In genomic region chr17:40111221-40112128, GRCh38 we compare ENCODE assay signal across 8 cellular contexts. TPM values are rescaled to one million over a fixed set of nuclear protein-coding genes. Genes with fewer than 3 reads are reported as not detected.
DNase-seq lines count a peak whose midpoint lies in the region; ATAC-seq, FAIRE-seq and TF ChIP-seq lines count a peak whose summit lies in the region.

No MANE protein-coding gene starts in this region.

- WGBS in heart left ventricle, 4 donors = 0 to 1% (median 1%) methylated on average over 12 of the region's 12 CpGs

- no peak overlapping the region for H3K27ac ChIP-seq in SU-DHL-6 (ENCODE audit: low read depth, low read length)
- peak overlapping the region; percentile 87 for H3K27ac ChIP-seq in angular gyrus (ENCODE audit: low read depth, low read length)
- peak overlapping the region; percentile 72 to 100 (median 95) for H3K27ac ChIP-seq in heart left ventricle

- H3F3A ChIP-seq in SU-DHL-6 (ENCODE audit: insufficient read depth) = no peaks in the 10 kb centered on the region

- H3K4me3 ChIP-seq in SU-DHL-6 (ENCODE audit: insufficient read depth, low read length, poor library complexity, severe bottlenecking) (no peak overlapping the region), heart left ventricle (peak overlapping the region in 8 of 12 donors; percentile 1 to 47 (median 34))

- no peaks in the 10 kb centered on the region for H3K9me2 ChIP-seq in SU-DHL-6 (replicated peaks; ENCODE audit: insufficient read depth, low read length)

- DNase-seq in COR-L47 (lab: John Stamatoyannopoulos, UW) (peak; percentile 87), H54 (ENCODE audit: insufficient read length, low spot score) (peak; percentile 83), NCI-H146 (lab: John Stamatoyannopoulos, UW) (peak; percentile 89), heart left ventricle (peak; percentile 92 to 96 (median 95)), posterior cingulate gyrus (peak in 9 of 10 donors; percentile 72 to 97 (median 82))

- H4K20me1 ChIP-seq in SU-DHL-6 (ENCODE audit: low read depth, low read length) = no peaks in the 10 kb centered on the region

- TF ChIP-seq POLR2A in H54 (IDR thresholded peaks at IDR 0.05; ENCODE audit: low read depth, low read length) = no peak
- TF ChIP-seq POLR2A in heart left ventricle (IDR thresholded peaks at IDR 0.05) = peak in 1 of 2 donors; percentile 30

- no peaks in the 10 kb centered on the region for H3K36me3 ChIP-seq in SU-DHL-6 (ENCODE audit: low read length)
- no peaks in the 10 kb centered on the region for H3K36me3 ChIP-seq in heart left ventricle

- peak; percentile 42 for TF ChIP-seq CTCF in SU-DHL-6 (IDR thresholded peaks at IDR 0.05; ENCODE audit: insufficient read depth, low read length, poor library complexity, severe bottlenecking)
- peak; percentile 78 to 96 (median 88) for TF ChIP-seq CTCF in heart left ventricle (IDR thresholded peaks at IDR 0.05)

- peaks cover 37 to 77% (median 73%) of the 10 kb centered on the region in 12 donors for H3K4me1 ChIP-seq in heart left ventricle

- peak overlapping the region; percentile 79 for H2AFZ ChIP-seq in SU-DHL-6 (ENCODE audit: low read depth, low read length, severe bottlenecking)

- H3K79me2 ChIP-seq in SU-DHL-6 (ENCODE audit: insufficient read depth, low read length) = no peaks in the 10 kb centered on the region

- H3K27me3 ChIP-seq in SU-DHL-6 (ENCODE audit: low read length) (no peaks in the 10 kb centered on the region), heart left ventricle (no peaks in the 10 kb centered on the region)

- no peak for FAIRE-seq in H54 (lab: Jason Lieb, UNC)

- ATAC-seq in heart left ventricle = peak; percentile 65 to 79 (median 74)
- ATAC-seq in HG03039 (IDR thresholded peaks at IDR 0.05; ENCODE audit: unreplicated experiment) = no peak

- peak overlapping the region; percentile 29 for H3K4me2 ChIP-seq in SU-DHL-6 (ENCODE audit: low read depth, low read length, poor library complexity, severe bottlenecking)

- H3K9me3 ChIP-seq in SU-DHL-6 (ENCODE audit: insufficient read depth, low read length) (no peaks in the 10 kb centered on the region), heart left ventricle (no peaks in the 10 kb centered on the region)

- peak overlapping the region; percentile 28; the same call in 1 of the 2 replicates for H3K9ac ChIP-seq in SU-DHL-6 (ENCODE audit: low read length)

- intact Hi-C loops in heart left ventricle (cut with DNase I) (loop anchor here in 9 of 10 donors (1.0 to 10.0 kb wide), 15 partner anchors 11 to 97 kb away; partner anchors contain the start of genes THRA (in 7 of the 9), CSF3 (in 1 of the 9) and NR1D1 (in 1 of the 9)), posterior cingulate gyrus (cut with DNase I) (loop anchor here (1.0 kb wide), 1 partner anchor 98 kb away; no protein-coding TSS in a partner anchor)

RNA-seq across cellular contexts. Expression of gene MSL1, which starts 10.3 kb away (rescaled TPM):
- total RNA-seq in heart left ventricle = 10 to 100 TPM; 32.0 to 54.1 (median 45.1) TPM
- polyA plus RNA-seq in heart left ventricle = 10 to 100 TPM; 32.2 to 54.7 TPM

RNA-seq across cellular contexts. Expression of gene NR1D1, which starts 11.1 kb away (rescaled TPM):
- 10 to 100 TPM in 6 of 9 donors, 1 to 10 TPM in 3; 5.8 to 36.1 (median 21.8) TPM for total RNA-seq in heart left ventricle
- 10 to 100 TPM in 1 of 2 donors, 1 to 10 TPM in 1; 6.1 to 20.2 TPM for polyA plus RNA-seq in heart left ventricle

RNA-seq across cellular contexts. Expression of gene CASC3, which starts 28.9 kb away (rescaled TPM):
- 10 to 100 TPM; 26.5 to 54.3 (median 42.2) TPM for total RNA-seq in heart left ventricle
- polyA plus RNA-seq in heart left ventricle = 10 to 100 TPM; 27.9 to 33.4 TPM

RNA-seq across cellular contexts. Expression of gene THRA, which starts 48.7 kb away (rescaled TPM):
- total RNA-seq in heart left ventricle = 100 to 1,000 TPM in 1 of 9 donors, 10 to 100 TPM in 8; 63.2 to 105 (median 73.2) TPM
- 10 to 100 TPM; 50.6 to 56.2 TPM for polyA plus RNA-seq in heart left ventricle

RNA-seq across cellular contexts. Expression of gene MED24, which starts 57.3 kb away (rescaled TPM):
- total RNA-seq in heart left ventricle = 10 to 100 TPM; 51.1 to 75.4 (median 58.3) TPM
- 10 to 100 TPM; 52.7 to 61.8 TPM for polyA plus RNA-seq in heart left ventricle
